In genomic region chr5:42403236-42403635, GRCh38 we compare ENCODE assay signal across 1 cellular context.
TF ChIP-seq lines count a peak whose summit lies in the region.

No MANE protein-coding gene starts in this region.

TF ChIP-seq in WTC11, 78 proteins besides CTCF, POLR2A, EP300 and RAD21 (continued from another document):
- TF ChIP-seq ZNF512 (CRISPR knock-in tag; IDR thresholded peaks at IDR 0.05; ENCODE audit: borderline replicate concordance) (no peak), MXD4 (CRISPR knock-in tag; IDR thresholded peaks at IDR 0.05; ENCODE audit: borderline replicate concordance) (no peak), ZNF425 (CRISPR knock-in tag; conservative IDR thresholded peaks at IDR 0.05) (no peak)
